Comparison of ENCODE assay signal across 24 cellular contexts in genomic region chr6:14827366-14827765, GRCh38.
"Had no signal": no experiment of that assay in that cellular context is flagged by ENCODE, and none has a peak within 500 bp of the region (broad histone marks: within the 10 kb centered on the region; RNA-seq: fewer than 3 reads in every experiment).

No MANE protein-coding gene starts in this region.

- H3K27me3 ChIP-seq: breast epithelium, esophagus muscularis mucosa, foreskin keratinocyte, heart left ventricle, spleen, tibial nerve had no signal

- H3K4me3 ChIP-seq: breast epithelium, esophagus muscularis mucosa, heart left ventricle, spleen, tibial nerve had no signal

- H3K36me3 ChIP-seq: breast epithelium, esophagus muscularis mucosa, heart left ventricle, spleen, tibial nerve had no signal

- FAIRE-seq: kidney had no signal

- H3K9me3 ChIP-seq: breast epithelium, esophagus muscularis mucosa, heart left ventricle, spleen, tibial nerve had no signal

- H3K4me1 ChIP-seq: breast epithelium, foreskin keratinocyte had no signal

- H3K27ac ChIP-seq: breast epithelium, esophagus muscularis mucosa, foreskin keratinocyte, heart left ventricle, tibial nerve had no signal

- ATAC-seq: foreskin keratinocyte, heart left ventricle, right cardiac atrium had no signal

- DNase-seq: activated CD4-positive, alpha-beta memory T cell treated with anti-CD3 and anti-CD28 coated beads, Interleukin-2, amount 10 ng/mL, durations not matched to agents 7 days and 5 days; activated CD4-positive, alpha-beta T cell treated with anti-CD3 and anti-CD28 coated beads, Interleukin-2, amount 10 ng/mL, durations not matched to agents 24 days and 14 days; activated CD4-positive, CD25-positive, alpha-beta regulatory T cell treated with anti-CD3 and anti-CD28 coated beads, Interleukin-2, amount 50 U/mL, for 72 hours; activated CD8-positive, alpha-beta memory T cell treated with anti-CD3 and anti-CD28 coated beads, Interleukin-2, amount 50 U/mL, for 48 hours; activated gamma-delta T cell; activated naive CD4-positive, alpha-beta T cell treated with anti-CD3 and anti-CD28 coated beads, Interleukin-2, amount 10 ng/mL, durations not matched to agents 7 days and 5 days; activated T-cell treated with anti-CD3 and anti-CD28 coated beads, Interleukin-2, amount 50 U/mL, for 24 hours; central memory CD4-positive, alpha-beta T cell; dermis blood vessel endothelial cell; effector CD4-positive, alpha-beta T cell; foreskin keratinocyte; heart left ventricle; hypothalamus; immature natural killer cell; kidney; naive B cell; posterior cingulate gyrus; right cardiac atrium; spleen; stimulated activated naive CD4-positive, alpha-beta T cell treated with Interleukin-2 at 50 U/mL for 16 hours; T-helper 9 cell had no signal
